ENCODE assay signal across 11 cellular contexts in genomic region chr6:44868335-44868668, GRCh38.
A peak's percentile ranks its signal among the peaks of the same experiment; 100 is the strongest.
DNase-seq lines count a peak whose midpoint lies in the region; ATAC-seq and TF ChIP-seq lines count a peak whose summit lies in the region.
"Had no signal": no experiment of that assay in that cellular context is flagged by ENCODE, and none has a peak within 500 bp of the region (broad histone marks: within the 10 kb centered on the region; RNA-seq: fewer than 3 reads in every experiment).

No MANE protein-coding gene starts in this region.

- intact Hi-C loops in activated CD4-positive, alpha-beta memory T cell treated with anti-CD3 and anti-CD28 coated beads for 36 hours (cut with micrococcal nuclease): no loop called here

- H3K9me3 Mint-ChIP-seq in activated CD4-positive, alpha-beta memory T cell treated with anti-CD3 and anti-CD28 coated beads for 36 hours: peaks cover 15% of the 10 kb centered on the region

- no peaks in the 10 kb centered on the region for H3K27me3 Mint-ChIP-seq in activated CD4-positive, alpha-beta memory T cell treated with anti-CD3 and anti-CD28 coated beads for 36 hours

- no peak overlapping the region for H3K4me3 Mint-ChIP-seq in activated CD4-positive, alpha-beta memory T cell treated with anti-CD3 and anti-CD28 coated beads for 36 hours

- peak; percentile 23 for DNase-seq in GM10248 (ENCODE audit: extremely low spot score)
- DNase-seq in activated CD4-positive, alpha-beta memory T cell treated with anti-CD3 and anti-CD28 coated beads for 36 hours: no peak
- DNase-seq in NCI-H2171 (lab: John Stamatoyannopoulos, UW): no peak
- no peak for DNase-seq in NK-92 (lab: John Stamatoyannopoulos, UW; ENCODE audit: unreplicated experiment)
- no peak for DNase-seq in right atrium auricular region (ENCODE audit: low spot score)
- DNase-seq: islet precursor cell, NCI-H1105, NCI-H774 had no signal

- H3K4me1 Mint-ChIP-seq in activated CD4-positive, alpha-beta memory T cell treated with anti-CD3 and anti-CD28 coated beads for 36 hours (ENCODE audit: low read depth): peaks cover 16% of the 10 kb centered on the region

- H3K36me3 Mint-ChIP-seq in activated CD4-positive, alpha-beta memory T cell treated with anti-CD3 and anti-CD28 coated beads for 36 hours: peaks cover 31% of the 10 kb centered on the region

- no peaks in the 10 kb centered on the region for H3K36me3 ChIP-seq in right atrium auricular region

- no peak overlapping the region for H3K27ac ChIP-seq in right atrium auricular region

- POLR2A ChIA-PET in GM10248 (lab: Yijun Ruan, JAX): no interaction called here
- POLR2A ChIA-PET in activated CD4-positive, alpha-beta memory T cell treated with anti-CD3 and anti-CD28 coated beads for 36 hours (lab: Charles Lee): no interaction called here

- no peaks in the 10 kb centered on the region for H3K27me3 ChIP-seq in right atrium auricular region

- CTCF ChIA-PET in GM10248 (lab: Yijun Ruan, JAX): interaction anchor here (1.5 kb wide), 1 partner anchor 9 kb away, joined by 4 read pairs; no protein-coding TSS in a partner anchor
- CTCF ChIA-PET in activated CD4-positive, alpha-beta memory T cell treated with anti-CD3 and anti-CD28 coated beads for 36 hours (lab: Charles Lee): no interaction called here

- H3K4me1 ChIP-seq in right atrium auricular region: no peaks in the 10 kb centered on the region

- no peak for TF ChIP-seq CTCF in GM10248 (IDR thresholded peaks at IDR 0.05; ENCODE audit: control extremely low read depth, extremely low read depth, low read depth, missing control alignments)
- TF ChIP-seq CTCF in right atrium auricular region (IDR thresholded peaks at IDR 0.05): no peak

- peaks cover 0 to 11% of the 10 kb centered on the region in 2 donors for H3K9me3 ChIP-seq in right atrium auricular region

- no peak overlapping the region for H3K27ac Mint-ChIP-seq in activated CD4-positive, alpha-beta memory T cell treated with anti-CD3 and anti-CD28 coated beads for 36 hours

- ATAC-seq in GM19328 (IDR thresholded peaks at IDR 0.05; ENCODE audit: unreplicated experiment) (peak; percentile 36), HG02623 (IDR thresholded peaks at IDR 0.05; ENCODE audit: unreplicated experiment) (peak; percentile 33), HG03280 (IDR thresholded peaks at IDR 0.05; ENCODE audit: unreplicated experiment) (peak; percentile 44)

- H3K4me3 ChIP-seq in right atrium auricular region: no peak overlapping the region
